1 cellular context compared by ENCODE assay signal in genomic region chr1:31939484-31940329, GRCh38.
TF ChIP-seq lines count a peak whose summit lies in the region.

No MANE protein-coding gene starts in this region.

TF ChIP-seq in liver, 16 proteins besides CTCF, POLR2A, EP300 and RAD21 (continued from another document):
- TF ChIP-seq EGR1 (IDR thresholded peaks at IDR 0.05; ENCODE audit: low read depth in 2 of 2) (peak in 1 of 2 donors; percentile 78), FOXA1 (IDR thresholded peaks at IDR 0.05) (peak; percentile 61), JUND (IDR thresholded peaks at IDR 0.05) (peak in 1 of 2 donors; percentile 80), RXRA (IDR thresholded peaks at IDR 0.05) (peak; percentile 79 to 88), TAF1 (conservative IDR thresholded peaks at IDR 0.05) (peak; percentile 84), ATF3 (IDR thresholded peaks at IDR 0.05) (no peak), HNF4G (IDR thresholded peaks at IDR 0.05) (peak; percentile 32), YY1 (IDR thresholded peaks at IDR 0.05) (peak; percentile 62), HNF4A (conservative IDR thresholded peaks at IDR 0.05) (peak; percentile 71 to 77)
- TF ChIP-seq, protein P1, sequence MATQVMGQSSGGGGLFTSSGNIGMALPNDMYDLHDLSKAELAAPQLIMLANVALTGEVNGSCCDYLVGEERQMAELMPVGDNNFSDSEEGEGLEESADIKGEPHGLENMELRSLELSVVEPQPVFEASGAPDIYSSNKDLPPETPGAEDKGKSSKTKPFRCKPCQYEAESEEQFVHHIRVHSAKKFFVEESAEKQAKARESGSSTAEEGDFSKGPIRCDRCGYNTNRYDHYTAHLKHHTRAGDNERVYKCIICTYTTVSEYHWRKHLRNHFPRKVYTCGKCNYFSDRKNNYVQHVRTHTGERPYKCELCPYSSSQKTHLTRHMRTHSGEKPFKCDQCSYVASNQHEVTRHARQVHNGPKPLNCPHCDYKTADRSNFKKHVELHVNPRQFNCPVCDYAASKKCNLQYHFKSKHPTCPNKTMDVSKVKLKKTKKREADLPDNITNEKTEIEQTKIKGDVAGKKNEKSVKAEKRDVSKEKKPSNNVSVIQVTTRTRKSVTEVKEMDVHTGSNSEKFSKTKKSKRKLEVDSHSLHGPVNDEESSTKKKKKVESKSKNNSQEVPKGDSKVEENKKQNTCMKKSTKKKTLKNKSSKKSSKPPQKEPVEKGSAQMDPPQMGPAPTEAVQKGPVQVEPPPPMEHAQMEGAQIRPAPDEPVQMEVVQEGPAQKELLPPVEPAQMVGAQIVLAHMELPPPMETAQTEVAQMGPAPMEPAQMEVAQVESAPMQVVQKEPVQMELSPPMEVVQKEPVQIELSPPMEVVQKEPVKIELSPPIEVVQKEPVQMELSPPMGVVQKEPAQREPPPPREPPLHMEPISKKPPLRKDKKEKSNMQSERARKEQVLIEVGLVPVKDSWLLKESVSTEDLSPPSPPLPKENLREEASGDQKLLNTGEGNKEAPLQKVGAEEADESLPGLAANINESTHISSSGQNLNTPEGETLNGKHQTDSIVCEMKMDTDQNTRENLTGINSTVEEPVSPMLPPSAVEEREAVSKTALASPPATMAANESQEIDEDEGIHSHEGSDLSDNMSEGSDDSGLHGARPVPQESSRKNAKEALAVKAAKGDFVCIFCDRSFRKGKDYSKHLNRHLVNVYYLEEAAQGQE (IDR thresholded peaks at IDR 0.05) = peak; percentile 87
